ENCODE assay signal across 8 cellular contexts in genomic region chr2:215435261-215435808, GRCh38. TPM values are rescaled to one million over a fixed set of nuclear protein-coding genes. Genes with fewer than 3 reads are reported as not detected.
DNase-seq lines count a peak whose midpoint lies in the region; ATAC-seq and TF ChIP-seq lines count a peak whose summit lies in the region.

No MANE protein-coding gene starts in this region.

- no peak for TF ChIP-seq CTCF in Calu3 (IDR thresholded peaks at IDR 0.05; ENCODE audit: unreplicated experiment)
- no peak for TF ChIP-seq CTCF in astrocyte of the cerebellum (IDR thresholded peaks at IDR 0.05; ENCODE audit: low read depth, low read length, missing control alignments)

- peak; percentile 24 for ATAC-seq in GM21447 (IDR thresholded peaks at IDR 0.05; ENCODE audit: unreplicated experiment)
- peak; percentile 54 for ATAC-seq in stimulated activated memory B cell treated with anti-CD40 and anti-IgM and Interleukin-4, amounts not matched to agents 10 μg/mL and 1 μg/mL and 100 μg/mL, for 72 hours

- in situ Hi-C loops in astrocyte of the cerebellum (cut with HindIII; ENCODE audit: low sequenced_read_pairs) (no loop called here), G401 (cut with HindIII; ENCODE audit: low sequenced_read_pairs) (no loop called here)

- H3K4me1 Mint-ChIP-seq in Calu3 (ENCODE audit: low read depth, unreplicated experiment) (peaks cover 16% of the 10 kb centered on the region), immature natural killer cell (peaks cover 17 to 23% of the 10 kb centered on the region in 2 donors)
- H3K4me1 Mint-ChIP-seq in stimulated activated memory B cell treated with anti-CD40 and anti-IgM and Interleukin-4, amounts not matched to agents 10 μg/mL and 1 μg/mL and 100 μg/mL, for 72 hours = peaks cover 18% of the 10 kb centered on the region

- H3K27ac Mint-ChIP-seq in Calu3 (ENCODE audit: unreplicated experiment) (no peak overlapping the region), immature natural killer cell (no peak overlapping the region)
- H3K27ac Mint-ChIP-seq in stimulated activated memory B cell treated with anti-CD40 and anti-IgM and Interleukin-4, amounts not matched to agents 10 μg/mL and 1 μg/mL and 100 μg/mL, for 72 hours = no peak overlapping the region

- H3K27me3 ChIP-seq in Karpas-422 (ENCODE audit: low read length) = no peaks in the 10 kb centered on the region

- no peaks in the 10 kb centered on the region for H3K9me3 ChIP-seq in Karpas-422 (ENCODE audit: low read length)

- H3K79me2 ChIP-seq in Karpas-422 (ENCODE audit: low read length) = no peaks in the 10 kb centered on the region

- H3K4me2 ChIP-seq in Karpas-422 (ENCODE audit: low read depth, low read length, poor library complexity, severe bottlenecking) = no peak overlapping the region

- H3K36me3 Mint-ChIP-seq in Calu3 (ENCODE audit: insufficient read depth, unreplicated experiment) = peaks cover 41% of the 10 kb centered on the region
- no peaks in the 10 kb centered on the region for H3K36me3 Mint-ChIP-seq in immature natural killer cell
- H3K36me3 Mint-ChIP-seq in stimulated activated memory B cell treated with anti-CD40 and anti-IgM and Interleukin-4, amounts not matched to agents 10 μg/mL and 1 μg/mL and 100 μg/mL, for 72 hours = no peaks in the 10 kb centered on the region

- H3K9ac ChIP-seq in Karpas-422 (ENCODE audit: low read length) = peak overlapping the region; percentile 53; the same call in 1 of the 2 replicates

- CTCF ChIA-PET in Calu3 (lab: Charles Lee) = no interaction called here

- no peaks in the 10 kb centered on the region for H3K9me2 ChIP-seq in Karpas-422 (replicated peaks; ENCODE audit: insufficient read depth, low read length)

- no peaks in the 10 kb centered on the region for H4K20me1 ChIP-seq in Karpas-422 (ENCODE audit: insufficient read depth, low read depth, low read length)

- no peaks in the 10 kb centered on the region for H3K27me3 Mint-ChIP-seq in Calu3 (ENCODE audit: unreplicated experiment)
- peaks cover 13 to 54% (median 33%) of the 10 kb centered on the region in 3 donors for H3K27me3 Mint-ChIP-seq in immature natural killer cell (ENCODE audit: low read depth in 3 of 3)
- H3K27me3 Mint-ChIP-seq in stimulated activated memory B cell treated with anti-CD40 and anti-IgM and Interleukin-4, amounts not matched to agents 10 μg/mL and 1 μg/mL and 100 μg/mL, for 72 hours = peaks cover 77% of the 10 kb centered on the region

- DNase-seq in Calu3 (peak; percentile 12), Karpas-422 (no peak), astrocyte of the cerebellum (ENCODE audit: low read depth) (no peak), immature natural killer cell (peak in 1 of 3 donors; percentile 3), G401 (ENCODE audit: low spot score) (no peak), kidney tubule cell (ENCODE audit: low spot score) (no peak)

- no peaks in the 10 kb centered on the region for H3K9me3 Mint-ChIP-seq in Calu3 (ENCODE audit: low read depth, unreplicated experiment)
- H3K9me3 Mint-ChIP-seq in immature natural killer cell = peaks cover 0 to 1% (median 0%) of the 10 kb centered on the region in 6 donors
- no peaks in the 10 kb centered on the region for H3K9me3 Mint-ChIP-seq in stimulated activated memory B cell treated with anti-CD40 and anti-IgM and Interleukin-4, amounts not matched to agents 10 μg/mL and 1 μg/mL and 100 μg/mL, for 72 hours

- no peak overlapping the region for H3K27ac ChIP-seq in Karpas-422 (ENCODE audit: low read length)

- no peak overlapping the region for H2AFZ ChIP-seq in Karpas-422 (ENCODE audit: low read length)

- intact Hi-C loops in Calu3 (cut with micrococcal nuclease; ENCODE audit: unreplicated experiment) = no loop called here

- H3K4me3 ChIP-seq in Karpas-422 (ENCODE audit: low read length) = peak overlapping the region; percentile 58; the same call in 1 of the 2 replicates
- H3K4me3 ChIP-seq in astrocyte of the cerebellum (ENCODE audit: low read depth, low read length) = peak overlapping the region; percentile 85

- no peaks in the 10 kb centered on the region for H3K36me3 ChIP-seq in Karpas-422 (ENCODE audit: insufficient read depth, low read length)

- peaks cover 18% of the 10 kb centered on the region for H3K4me1 ChIP-seq in Karpas-422 (ENCODE audit: low read length)

- H3K4me3 Mint-ChIP-seq in Calu3 (ENCODE audit: low read depth, unreplicated experiment) (peak overlapping the region; percentile 78), immature natural killer cell (peak overlapping the region; percentile 53 to 76 (median 71))
- peak overlapping the region; percentile 66 for H3K4me3 Mint-ChIP-seq in stimulated activated memory B cell treated with anti-CD40 and anti-IgM and Interleukin-4, amounts not matched to agents 10 μg/mL and 1 μg/mL and 100 μg/mL, for 72 hours

- no TSS peak for BruUV-seq in Calu3 (replicated peaks; lab: Mats Ljungman, UMichigan)

RNA-seq across cellular contexts. Expression of gene FN1, which starts 0.5 kb away (rescaled TPM):
- total RNA-seq in Calu3 (2022) = 123 and 133 TPM in 2 replicates
- total RNA-seq in Karpas-422 (2014; rRNA removed; shearing (Covaris generic); ENCODE audit: low replicate concordance) = 0.32 and 0.67 TPM in 2 replicates
- polyA plus RNA-seq in immature natural killer cell = under 1 TPM in 1 of 3 donors, not detected in 2; 0.69 TPM
- total RNA-seq in G401 (2014; rRNA removed; shearing (Covaris generic)) = 0.27 and 0.86 TPM in 2 replicates

Comparison
In these comparisons a context has a peak if more than half of its experiments do, and no peak if none do; other contexts are left out.
1. RNA of gene FN1, which starts 0.5 kb away (total RNA-seq): 123 to 133 TPM in Calu3; 0.32 to 0.67 TPM in Karpas-422 and 0.27 to 0.86 TPM in G401; every median in the first group is over 10 times any median in the second.
2. Peak in every context shown above with its lines, with median percentiles within 50 percentile points of each other: H3K4me3 Mint-ChIP-seq.